ENCODE assay signal across 8 cellular contexts in genomic region chr11:57349491-57350274, GRCh38. TPM values are rescaled to one million over a fixed set of nuclear protein-coding genes. Genes with fewer than 3 reads are reported as not detected.
DNase-seq lines count a peak whose midpoint lies in the region; ATAC-seq and TF ChIP-seq lines count a peak whose summit lies in the region.

No MANE protein-coding gene starts in this region.

- H3K14ac ChIP-seq in mesenchymal stem cell (ENCODE audit: low read length in 2 of 2): no peak overlapping the region

- intact Hi-C loops in activated CD4-positive, alpha-beta memory T cell treated with anti-CD3 and anti-CD28 coated beads for 36 hours (cut with micrococcal nuclease): loop anchor here (5.0 to 10.0 kb wide), 2 partner anchors 178 to 505 kb away; no protein-coding TSS in a partner anchor

- H2BK120ac ChIP-seq in mesenchymal stem cell (ENCODE audit: low read depth, low read length): no peak overlapping the region

- peaks cover 2% of the 10 kb centered on the region for H3K4me1 Mint-ChIP-seq in activated CD4-positive, alpha-beta memory T cell treated with anti-CD3 and anti-CD28 coated beads for 36 hours (ENCODE audit: low read depth)

- H3K27me3 ChIP-seq in Loucy (ENCODE audit: insufficient read depth, low read length, poor library complexity, severe bottlenecking) (no peaks in the 10 kb centered on the region), mesenchymal stem cell (ENCODE audit: control insufficient read depth in 1 of 2, insufficient read depth in 1 of 2, low read length in 2 of 2) (peaks cover 0 to 45% of the 10 kb centered on the region in 2 experiments)

- POLR2A ChIA-PET in activated CD4-positive, alpha-beta memory T cell treated with anti-CD3 and anti-CD28 coated beads for 36 hours (lab: Charles Lee): no interaction called here

- H2BK15ac ChIP-seq in mesenchymal stem cell (ENCODE audit: low read depth, poor library complexity, severe bottlenecking): no peak overlapping the region

- H3K4ac ChIP-seq in mesenchymal stem cell (ENCODE audit: low read depth in 1 of 2, low read length in 2 of 2): no peak overlapping the region

- no peak for ATAC-seq in GM18858 (IDR thresholded peaks at IDR 0.05; ENCODE audit: unreplicated experiment)

- no peak overlapping the region for H2AFZ ChIP-seq in Loucy (ENCODE audit: low read length)
- H2AFZ ChIP-seq in mesenchymal stem cell (ENCODE audit: low read depth, low read length): no peak overlapping the region

- H3K9ac ChIP-seq in Loucy (ENCODE audit: low read depth, low read length, poor library complexity, severe bottlenecking) (no peak overlapping the region), mesenchymal stem cell (ENCODE audit: low read length) (no peak overlapping the region)

- H3K18ac ChIP-seq in mesenchymal stem cell (ENCODE audit: low read depth in 1 of 2, low read length in 2 of 2): no peak overlapping the region

- H3K9me3 Mint-ChIP-seq in activated CD4-positive, alpha-beta memory T cell treated with anti-CD3 and anti-CD28 coated beads for 36 hours: peaks cover 5% of the 10 kb centered on the region

- H2BK5ac ChIP-seq in mesenchymal stem cell (ENCODE audit: low read depth, low read length, poor library complexity, severe bottlenecking): no peak overlapping the region

- no peaks in the 10 kb centered on the region for H3K79me2 ChIP-seq in Loucy (ENCODE audit: insufficient read depth, low read length)

- peak; percentile 70 for TF ChIP-seq CTCF in Loucy (conservative IDR thresholded peaks at IDR 0.05; ENCODE audit: low read length)

- H3K27ac Mint-ChIP-seq in activated CD4-positive, alpha-beta memory T cell treated with anti-CD3 and anti-CD28 coated beads for 36 hours: no peak overlapping the region

- no peak overlapping the region for H3K4me2 ChIP-seq in Loucy (ENCODE audit: low read depth, low read length, poor library complexity, severe bottlenecking)
- no peak overlapping the region for H3K4me2 ChIP-seq in mesenchymal stem cell (ENCODE audit: low read length, poor library complexity, severe bottlenecking)

- no peak overlapping the region for H3K23ac ChIP-seq in mesenchymal stem cell (ENCODE audit: low read length in 2 of 2)

- no peak overlapping the region for H4K91ac ChIP-seq in mesenchymal stem cell (ENCODE audit: low read length)

- H3K4me3 Mint-ChIP-seq in activated CD4-positive, alpha-beta memory T cell treated with anti-CD3 and anti-CD28 coated beads for 36 hours: no peak overlapping the region

- H3K79me1 ChIP-seq in mesenchymal stem cell (replicated peaks; ENCODE audit: low read length, poor library complexity, severe bottlenecking): no peaks in the 10 kb centered on the region

- peaks cover 8% of the 10 kb centered on the region for H3F3A ChIP-seq in Loucy (ENCODE audit: low read depth)

- no peak overlapping the region for H3K27ac ChIP-seq in mesenchymal stem cell (ENCODE audit: low read length, poor library complexity, severe bottlenecking)

- no peak overlapping the region for H2BK12ac ChIP-seq in mesenchymal stem cell (ENCODE audit: low read length in 2 of 2)

- H3K4me1 ChIP-seq in Loucy (ENCODE audit: insufficient read depth, low read length, poor library complexity, severe bottlenecking) (peaks cover 24% of the 10 kb centered on the region), mesenchymal stem cell (ENCODE audit: control insufficient read depth, insufficient read depth, low read depth, low read length) (peaks cover 3% of the 10 kb centered on the region)

- peak; percentile 63 for DNase-seq in ELR (ENCODE audit: low read depth)
- peak; percentile 73 for DNase-seq in activated CD4-positive, alpha-beta memory T cell treated with anti-CD3 and anti-CD28 coated beads for 36 hours
- DNase-seq in effector CD4-positive, alpha-beta T cell: peak; percentile 53
- peak; percentile 48 for DNase-seq in mesenchymal stem cell
- peak; percentile 53 to 56 for DNase-seq in stimulated activated CD8-positive, alpha-beta memory T cell treated with anti-CD3 and anti-CD28 coated beads, Interleukin-2, amount 100 ng/mL, for 48 hours (ENCODE audit: low read depth in 2 of 2)
- no peak for DNase-seq in NCI-H82 treated with DMSO at 0.1 percent for 48 hours (lab: John Stamatoyannopoulos, UW; ENCODE audit: unreplicated experiment)

- CTCF ChIA-PET in activated CD4-positive, alpha-beta memory T cell treated with anti-CD3 and anti-CD28 coated beads for 36 hours (lab: Charles Lee): interaction anchor here (0.5 to 4.9 kb wide), 20 partner anchors 8 to 509 kb away, joined by 3 to 43 read pairs (median 4); partner anchors contain the start of gene PRG2

- no peaks in the 10 kb centered on the region for H3K36me3 Mint-ChIP-seq in activated CD4-positive, alpha-beta memory T cell treated with anti-CD3 and anti-CD28 coated beads for 36 hours

- WGBS in mesenchymal stem cell: 21% methylated on average over 30 of the region's 31 CpGs

- H3K27me3 Mint-ChIP-seq in activated CD4-positive, alpha-beta memory T cell treated with anti-CD3 and anti-CD28 coated beads for 36 hours: peaks cover 5% of the 10 kb centered on the region

- no peak overlapping the region for H3K4me3 ChIP-seq in Loucy (ENCODE audit: low read length, poor library complexity, severe bottlenecking)
- H3K4me3 ChIP-seq in mesenchymal stem cell (ENCODE audit: insufficient read depth in 1 of 2, low read depth in 1 of 2, low read length in 2 of 2): peak overlapping the region in 1 of 2 experiments; percentile 31

- no peak overlapping the region for H4K8ac ChIP-seq in mesenchymal stem cell (ENCODE audit: low read length)

- no peaks in the 10 kb centered on the region for H3K9me2 ChIP-seq in Loucy (replicated peaks; ENCODE audit: low read depth, low read length)

- H3K9me3 ChIP-seq in Loucy (ENCODE audit: insufficient read depth, low read depth, low read length) (0 out of 2 replicates have a peak, but pooled peaks cover 4% of the 10 kb centered on the region), mesenchymal stem cell (ENCODE audit: control insufficient read depth, low read length) (peaks cover 12% of the 10 kb centered on the region)

- H2AK5ac ChIP-seq in mesenchymal stem cell (ENCODE audit: low read length, severe bottlenecking): no peak overlapping the region

- H4K20me1 ChIP-seq in Loucy (ENCODE audit: insufficient read depth, low read length, poor library complexity, severe bottlenecking): no peaks in the 10 kb centered on the region

- H3K36me3 ChIP-seq in Loucy (ENCODE audit: insufficient read depth, low read length) (no peaks in the 10 kb centered on the region), mesenchymal stem cell (ENCODE audit: control insufficient read depth in 1 of 2, insufficient read depth in 2 of 2, low read depth in 1 of 2, low read length in 2 of 2) (no peaks in the 10 kb centered on the region)

RNA-seq across cellular contexts. Expression of gene P2RX3, which starts 11.5 kb away (rescaled TPM):
- total RNA-seq in activated CD4-positive, alpha-beta memory T cell treated with anti-CD3 and anti-CD28 coated beads for 36 hours: not detected
- polyA plus RNA-seq in mesenchymal stem cell (2013, experiment 1 of 2): not detected
- polyA plus RNA-seq in mesenchymal stem cell (2013, experiment 2 of 2): not detected

RNA-seq across cellular contexts. Expression of gene SSRP1, which starts 14.0 kb away (rescaled TPM):
- 100 to 1,000 TPM; 256 to 262 TPM for total RNA-seq in activated CD4-positive, alpha-beta memory T cell treated with anti-CD3 and anti-CD28 coated beads for 36 hours
- 79.2 TPM for polyA plus RNA-seq in mesenchymal stem cell (2013, experiment 1 of 2)
- polyA plus RNA-seq in mesenchymal stem cell (2013, experiment 2 of 2): 75.1 TPM

RNA-seq across cellular contexts. Expression of gene TNKS1BP1, which starts 24.9 kb away (rescaled TPM):
- total RNA-seq in activated CD4-positive, alpha-beta memory T cell treated with anti-CD3 and anti-CD28 coated beads for 36 hours: 10 to 100 TPM; 14.0 to 15.1 TPM
- polyA plus RNA-seq in mesenchymal stem cell (2013, experiment 1 of 2): 141 TPM
- 142 TPM for polyA plus RNA-seq in mesenchymal stem cell (2013, experiment 2 of 2)

RNA-seq across cellular contexts. Expression of gene PRG3, which starts 31.3 kb away (rescaled TPM):
- total RNA-seq in activated CD4-positive, alpha-beta memory T cell treated with anti-CD3 and anti-CD28 coated beads for 36 hours: not detected
- not detected for polyA plus RNA-seq in mesenchymal stem cell (2013, experiment 1 of 2)
- polyA plus RNA-seq in mesenchymal stem cell (2013, experiment 2 of 2): not detected

RNA-seq across cellular contexts. Expression of gene PRG2, which starts 40.8 kb away (rescaled TPM):
- 1 to 10 TPM; 1.8 to 2.2 TPM for total RNA-seq in activated CD4-positive, alpha-beta memory T cell treated with anti-CD3 and anti-CD28 coated beads for 36 hours
- not detected for polyA plus RNA-seq in mesenchymal stem cell (2013, experiment 1 of 2)
- 0.04 TPM for polyA plus RNA-seq in mesenchymal stem cell (2013, experiment 2 of 2)
